In genomic region chr7:74222851-74223710, GRCh38 we compare ENCODE assay signal across 21 cellular contexts. TPM values are rescaled to one million over a fixed set of nuclear protein-coding genes. Genes with fewer than 3 reads are reported as not detected.
DNase-seq lines count a peak whose midpoint lies in the region; FAIRE-seq and TF ChIP-seq lines count a peak whose summit lies in the region.
"Had no signal": no experiment of that assay in that cellular context is flagged by ENCODE, and none has a peak within 500 bp of the region (broad histone marks: within the 10 kb centered on the region; RNA-seq: fewer than 3 reads in every experiment).

No MANE protein-coding gene starts in this region.

- H3K18ac ChIP-seq in H1 (ENCODE audit: extremely low read depth, low read length), result no peak overlapping the region

- no peak overlapping the region for H2BK120ac ChIP-seq in H1 (replicated peaks; ENCODE audit: low read depth, low read length)

- H2BK5ac ChIP-seq in H1 (ENCODE audit: low read depth, low read length), result no peak overlapping the region

- FAIRE-seq in H1 (lab: Jason Lieb, UNC), result no peak
- FAIRE-seq: D721Med, endothelial cell of umbilical vein, islet of Langerhans, pancreas had no signal

- peak overlapping the region; percentile 9; the same call in 1 of the 2 replicates for H2BK12ac ChIP-seq in H1 (ENCODE audit: low read depth, low read length)

- no peak for TF ChIP-seq EP300 in H1 (IDR thresholded peaks at IDR 0.05; ENCODE audit: borderline replicate concordance in 1 of 2, low read depth in 2 of 2, low read length in 2 of 2)

- CTCF ChIA-PET in H1 (lab: Charles Lee; ENCODE audit: partially characterized antibody), result interaction anchor here (0.6 to 8.3 kb wide), 7 partner anchors 16 to 217 kb away, joined by 3 to 71 read pairs (median 3); no protein-coding TSS in a partner anchor

- TF ChIP-seq CTCF in H1 (IDR thresholded peaks at IDR 0.05; ENCODE audit: control extremely low read depth in 1 of 3, insufficient read depth in 1 of 3, low read depth in 1 of 3, low read length in 3 of 3), result no peak

- H2BK20ac ChIP-seq in H1 (ENCODE audit: low read length), result no peak overlapping the region

- H3K36me3 ChIP-seq in BLaER1, result peaks cover 93% of the 10 kb centered on the region
- peaks cover 0 to 10% (median 2%) of the 10 kb centered on the region in 4 experiments; a peak in 3 of 8 replicates for H3K36me3 ChIP-seq in H1 (ENCODE audit: control insufficient read depth in 2 of 4, insufficient read depth in 4 of 4, low read length in 3 of 4)
- H3K36me3 ChIP-seq: BE2C, pancreas, sigmoid colon had no signal

- POLR2A ChIA-PET in H1 (lab: Charles Lee; ENCODE audit: partially characterized antibody), result interaction anchor here (0.6 to 3.6 kb wide), 8 partner anchors 9 to 147 kb away, joined by 3 to 19 read pairs (median 4); partner anchors contain the start of gene LAT2

- 89% methylated on average over 17 of the region's 17 CpGs; no CpG with 5 or more reads in 1 of the 2 experiments for WGBS in H1 (ENCODE audit: extremely low coverage in 1 of 2, insufficient coverage in 1 of 2, insufficient read length in 1 of 2, insufficient replicate concordance in 2 of 2, low coverage in 1 of 2, low lambda C conversion rate in 2 of 2, missing lambda C conversion rate in 1 of 2), 2 experiments

- H4K20me1 ChIP-seq in BLaER1 (no peaks in the 10 kb centered on the region), H1 (replicated peaks in 1 of 2; ENCODE audit: control insufficient read depth in 1 of 2, insufficient read depth in 2 of 2, low read length in 2 of 2) (peaks cover 0 to 6% of the 10 kb centered on the region in 2 experiments)

- H3K79me1 ChIP-seq in H1 (ENCODE audit: low read depth, low read length), result no peaks in the 10 kb centered on the region

- peaks cover 100% of the 10 kb centered on the region for H3K4me1 ChIP-seq in BLaER1
- H3K4me1 ChIP-seq in H1 (replicated peaks in 1 of 4; ENCODE audit: control insufficient read depth in 3 of 4, insufficient read depth in 4 of 4, low read length in 3 of 4), result peaks cover 0 to 2% (median 0%) of the 10 kb centered on the region in 4 experiments; a peak in 3 of 7 replicates
- H3K4me1 ChIP-seq: BE2C, pancreas, sigmoid colon had no signal

- H3K27ac ChIP-seq in BLaER1, result peak overlapping the region; percentile 100
- no peak overlapping the region; the same call in 1 of the 2 replicates for H3K27ac ChIP-seq in H1 (ENCODE audit: low read depth, low read length)
- H3K27ac ChIP-seq: coronary artery, pancreas, sigmoid colon had no signal

- no peak overlapping the region for H3K14ac ChIP-seq in H1 (ENCODE audit: insufficient read length)

- H2AFZ ChIP-seq in H1 (ENCODE audit: low read length), result no peak overlapping the region

- peak overlapping the region; percentile 91 for H3K4me2 ChIP-seq in BLaER1
- H3K4me2 ChIP-seq in H1 (ENCODE audit: insufficient read depth in 1 of 2, low read depth in 2 of 2, low read length in 2 of 2), result no peak overlapping the region

- no peak overlapping the region for H4K5ac ChIP-seq in H1 (ENCODE audit: insufficient read length, low read depth, low read length)

- no peak overlapping the region for H2AK5ac ChIP-seq in H1 (ENCODE audit: low read depth, low read length)

- peak overlapping the region; percentile 57 for H3K4me3 ChIP-seq in BLaER1
- no peak overlapping the region for H3K4me3 ChIP-seq in H1 (ENCODE audit: extremely low read depth in 1 of 4, insufficient read depth in 2 of 4, low read depth in 3 of 4, low read length in 4 of 4)
- H3K4me3 ChIP-seq: coronary artery, lung, pancreas, sigmoid colon had no signal

- H3K23me2 ChIP-seq in H1 (ENCODE audit: low read depth, low read length), result no peaks in the 10 kb centered on the region

- H3K23ac ChIP-seq in H1 (ENCODE audit: insufficient read length), result no peak overlapping the region

- DNase-seq in DMS79 treated with DMSO at 0.1 percent for 48 hours (lab: John Stamatoyannopoulos, UW) (peak; percentile 47), DMS79 (lab: John Stamatoyannopoulos, UW) (no peak), NAMALWA (ENCODE audit: low spot score) (peak; percentile 34), H1 (ENCODE audit: low read depth in 1 of 2, low spot score in 2 of 2) (no peak), inferior parietal cortex (ENCODE audit: extremely low spot score) (no peak), NCI-H446 treated with DMSO at 0.1 percent for 48 hours (lab: John Stamatoyannopoulos, UW) (no peak)
- DNase-seq in NK-92 treated with Interleukin-12 subunit alpha and Interleukin-12 subunit beta, amount 100 ng/mL, for 24 hours (lab: John Stamatoyannopoulos, UW), result no peak
- DNase-seq: 8988T; activated CD4-positive, alpha-beta T cell treated with anti-CD3 and anti-CD28 coated beads, Interleukin-2, amount 50 U/mL, for 48 hours; activated T-cell treated with anti-CD3 and anti-CD28 coated beads, Interleukin-2, amount 50 U/mL, for 4 hours; BE2C; NCI-H187; pancreas; sigmoid colon; T-helper 1 cell had no signal

- H3K79me2 ChIP-seq in H1 (ENCODE audit: control insufficient read depth in 1 of 2, insufficient read depth in 2 of 2, low read length in 2 of 2), result no peaks in the 10 kb centered on the region

- no peak overlapping the region for H2BK15ac ChIP-seq in H1 (ENCODE audit: low read length)

- H3K9me3 ChIP-seq in BLaER1 (peaks cover 6% of the 10 kb centered on the region; the same call in 1 of the 2 replicates), H1 (ENCODE audit: insufficient read depth in 2 of 2, low read depth in 1 of 2, low read length in 1 of 2) (no peaks in the 10 kb centered on the region)
- H3K9me3 ChIP-seq: BE2C, pancreas, sigmoid colon had no signal

- no peak overlapping the region for H4K8ac ChIP-seq in H1 (ENCODE audit: extremely low read depth, insufficient read depth, low read length)

- H3K4ac ChIP-seq in H1 (replicated peaks; ENCODE audit: insufficient read length, low read depth, low read length), result no peak overlapping the region

- H3K9ac ChIP-seq in BLaER1 (peak overlapping the region; percentile 75), H1 (replicated peaks in 1 of 4; ENCODE audit: extremely low read depth in 1 of 4, low read depth in 3 of 4, low read length in 3 of 4) (no peak overlapping the region)

- TF ChIP-seq POLR2A in H1 (IDR thresholded peaks at IDR 0.05; ENCODE audit: control extremely low read depth in 1 of 2, low read depth in 2 of 2, low read length in 2 of 2), result no peak

- TF ChIP-seq RAD21 in H1 (IDR thresholded peaks at IDR 0.05 in 1 of 2, conservative IDR thresholded peaks at IDR 0.05 in 1 of 2; ENCODE audit: low read depth in 2 of 2, low read length in 2 of 2), result no peak

- H3K56ac ChIP-seq in H1 (replicated peaks; ENCODE audit: insufficient read length, low read depth, low read length), result no peak overlapping the region

- H3K27me3 ChIP-seq in BLaER1, result no peaks in the 10 kb centered on the region
- H3K27me3 ChIP-seq in H1 (replicated peaks in 1 of 4; ENCODE audit: control insufficient read depth in 3 of 4, extremely low read depth in 1 of 4, insufficient read depth in 3 of 4, low read length in 3 of 4), result no peaks in the 10 kb centered on the region
- H3K27me3 ChIP-seq: BE2C, pancreas, sigmoid colon had no signal

- no peak overlapping the region for H4K91ac ChIP-seq in H1 (replicated peaks; ENCODE audit: insufficient read length, low read length)

TF ChIP-seq in H1, 55 proteins besides CTCF, POLR2A, EP300 and RAD21 (continues in another document):
- no peak for TF ChIP-seq CBX5 (IDR thresholded peaks at IDR 0.05; ENCODE audit: low read depth, low read length)
- no peak for TF ChIP-seq NRF1 (IDR thresholded peaks at IDR 0.05; ENCODE audit: low read depth, low read length)
- no peak for TF ChIP-seq ZNF274 (IDR thresholded peaks at IDR 0.05; ENCODE audit: borderline replicate concordance, extremely low read depth, low read length)

RNA-seq across cellular contexts. Expression of gene LAT2, which starts 13.3 kb away (rescaled TPM):
- total RNA-seq in H1 (2021; fragmentation: NEBNext Ultra II Directional; extraction: Animal tissue kit (Norgen Biotek cat#: 25700)), result 0.19 and 0.63 TPM in 2 replicates
- 0.20 and 0.23 TPM in 2 replicates for polyA plus RNA-seq in H1 (2011; rRNA removed)
- 0.40 TPM for polyA plus RNA-seq in H1 (2011; cell fraction: cytosol; rRNA removed)
- polyA plus RNA-seq in H1 (2011; cell fraction: nucleus; rRNA removed), result 0.56 TPM
- 1.1 to 1.5 TPM (median 1.2 TPM) in 4 replicates for polyA plus RNA-seq in H1 (2012, experiment 1 of 2)
- polyA plus RNA-seq in H1 (2012, experiment 2 of 2), result 0.72 TPM
- 0.26 TPM for polyA plus RNA-seq in H1 (2013, experiment 1 of 2)
- polyA plus RNA-seq in H1 (2013, experiment 2 of 2), result 0.18 TPM
- 0.06 TPM in 1 of 2 replicates, not detected in the other for polyA minus RNA-seq in H1 (2011; rRNA and poly(A)+ RNA removed)
- polyA minus RNA-seq in H1 (2011; cell fraction: cytosol; rRNA and poly(A)+ RNA removed), result not detected
- polyA minus RNA-seq in H1 (2011; cell fraction: nucleus; rRNA and poly(A)+ RNA removed), result 0.70 TPM

RNA-seq across cellular contexts. Expression of gene RFC2, which starts 31.1 kb away (rescaled TPM):
- 85.4 and 90.5 TPM in 2 replicates for total RNA-seq in H1 (2021; fragmentation: NEBNext Ultra II Directional; extraction: Animal tissue kit (Norgen Biotek cat#: 25700))
- polyA plus RNA-seq in H1 (2011; rRNA removed), result 40.8 and 52.9 TPM in 2 replicates
- 67.0 TPM for polyA plus RNA-seq in H1 (2011; cell fraction: cytosol; rRNA removed)
- 43.8 TPM for polyA plus RNA-seq in H1 (2011; cell fraction: nucleus; rRNA removed)
- polyA plus RNA-seq in H1 (2012, experiment 1 of 2), result 77.2 to 107 TPM (median 93.2 TPM) in 4 replicates
- polyA plus RNA-seq in H1 (2012, experiment 2 of 2), result 90.7 TPM
- polyA plus RNA-seq in H1 (2013, experiment 1 of 2), result 49.5 TPM
- 51.4 TPM for polyA plus RNA-seq in H1 (2013, experiment 2 of 2)
- polyA minus RNA-seq in H1 (2011; rRNA and poly(A)+ RNA removed), result 98.1 and 103 TPM in 2 replicates
- polyA minus RNA-seq in H1 (2011; cell fraction: cytosol; rRNA and poly(A)+ RNA removed), result 54.5 TPM
- polyA minus RNA-seq in H1 (2011; cell fraction: nucleus; rRNA and poly(A)+ RNA removed), result 37.1 TPM

RNA-seq across cellular contexts. Expression of gene EIF4H, which starts 48.9 kb away (rescaled TPM):
- 359 and 382 TPM in 2 replicates for total RNA-seq in H1 (2021; fragmentation: NEBNext Ultra II Directional; extraction: Animal tissue kit (Norgen Biotek cat#: 25700))
- 323 and 414 TPM in 2 replicates for polyA plus RNA-seq in H1 (2011; rRNA removed)
- 380 TPM for polyA plus RNA-seq in H1 (2011; cell fraction: cytosol; rRNA removed)
- polyA plus RNA-seq in H1 (2011; cell fraction: nucleus; rRNA removed), result 274 TPM
- 322 to 343 TPM (median 323 TPM) in 4 replicates for polyA plus RNA-seq in H1 (2012, experiment 1 of 2)
- polyA plus RNA-seq in H1 (2012, experiment 2 of 2), result 162 TPM
- 194 TPM for polyA plus RNA-seq in H1 (2013, experiment 1 of 2)
- 197 TPM for polyA plus RNA-seq in H1 (2013, experiment 2 of 2)
- 210 and 212 TPM in 2 replicates for polyA minus RNA-seq in H1 (2011; rRNA and poly(A)+ RNA removed)
- 180 TPM for polyA minus RNA-seq in H1 (2011; cell fraction: cytosol; rRNA and poly(A)+ RNA removed)
- polyA minus RNA-seq in H1 (2011; cell fraction: nucleus; rRNA and poly(A)+ RNA removed), result 113 TPM

Comparison
In these comparisons a context has a peak if more than half of its experiments do, and no peak if none do; other contexts are left out.
1. DNase-seq: peak in DMS79 treated with DMSO at 0.1 percent for 48 hours (single experiment) and NAMALWA (single experiment); none in DMS79 (single experiment), H1 (0 of 2), NK-92 treated with Interleukin-12 subunit alpha and Interleukin-12 subunit beta, amount 100 ng/mL, for 24 hours (single experiment), inferior parietal cortex (single experiment) and NCI-H446 treated with DMSO at 0.1 percent for 48 hours (single experiment).